22 cellular contexts compared by ENCODE assay signal in genomic region chr15:98412852-98413251, GRCh38.
"Had no signal": no experiment of that assay in that cellular context is flagged by ENCODE, and none has a peak within 500 bp of the region (broad histone marks: within the 10 kb centered on the region; RNA-seq: fewer than 3 reads in every experiment).

No MANE protein-coding gene starts in this region.

- FAIRE-seq: RCC 7860 had no signal

- H3K9me3 ChIP-seq: adrenal gland, SK-N-SH had no signal

- H3K4me1 ChIP-seq: adrenal gland, breast epithelium had no signal

- H3K27ac ChIP-seq: adrenal gland, KMS-11, VCaP had no signal

- H3K36me3 ChIP-seq: adrenal gland, breast epithelium had no signal

- DNase-seq: activated CD4-positive, alpha-beta memory T cell treated with anti-CD3 and anti-CD28 coated beads, Interleukin-2, amount 10 ng/mL, durations not matched to agents 7 days and 5 days; activated CD4-positive, alpha-beta T cell treated with anti-CD3 and anti-CD28 coated beads, Interleukin-2, amount 10 ng/mL, durations not matched to agents 7 days and 5 days; activated CD4-positive, CD25-positive, alpha-beta regulatory T cell; activated naive CD4-positive, alpha-beta T cell treated with anti-CD3 and anti-CD28 coated beads, Interleukin-2, amount 50 U/mL, for 16 hours; activated naive CD8-positive, alpha-beta T cell treated with anti-CD3 and anti-CD28 coated beads, Interleukin-2, amount 10 ng/mL, durations not matched to agents 7 days and 5 days; activated T-cell treated with anti-CD3 and anti-CD28 coated beads for 4 hours; activated T-cell treated with anti-CD3 and anti-CD28 coated beads, Interleukin-2, amount 50 U/mL, for 48 hours; adrenal gland; anterior cingulate cortex; NCI-H1092; NCI-H1417; NCI-H1694; NCI-H2029 treated with DMSO at 0.1 percent for 48 hours; NCI-H510A treated with DMSO at 0.1 percent for 48 hours; NCI-H69; NK-92 treated with Interleukin-12 subunit alpha and Interleukin-12 subunit beta, amount 100 ng/mL, for 24 hours; SK-N-SH; T-helper 1 cell had no signal

- H3K27me3 ChIP-seq: adrenal gland, breast epithelium had no signal

- H3K4me3 ChIP-seq: adrenal gland, breast epithelium had no signal
